ENCODE assay signal across 1 cellular context in the genomic region with DNA sequence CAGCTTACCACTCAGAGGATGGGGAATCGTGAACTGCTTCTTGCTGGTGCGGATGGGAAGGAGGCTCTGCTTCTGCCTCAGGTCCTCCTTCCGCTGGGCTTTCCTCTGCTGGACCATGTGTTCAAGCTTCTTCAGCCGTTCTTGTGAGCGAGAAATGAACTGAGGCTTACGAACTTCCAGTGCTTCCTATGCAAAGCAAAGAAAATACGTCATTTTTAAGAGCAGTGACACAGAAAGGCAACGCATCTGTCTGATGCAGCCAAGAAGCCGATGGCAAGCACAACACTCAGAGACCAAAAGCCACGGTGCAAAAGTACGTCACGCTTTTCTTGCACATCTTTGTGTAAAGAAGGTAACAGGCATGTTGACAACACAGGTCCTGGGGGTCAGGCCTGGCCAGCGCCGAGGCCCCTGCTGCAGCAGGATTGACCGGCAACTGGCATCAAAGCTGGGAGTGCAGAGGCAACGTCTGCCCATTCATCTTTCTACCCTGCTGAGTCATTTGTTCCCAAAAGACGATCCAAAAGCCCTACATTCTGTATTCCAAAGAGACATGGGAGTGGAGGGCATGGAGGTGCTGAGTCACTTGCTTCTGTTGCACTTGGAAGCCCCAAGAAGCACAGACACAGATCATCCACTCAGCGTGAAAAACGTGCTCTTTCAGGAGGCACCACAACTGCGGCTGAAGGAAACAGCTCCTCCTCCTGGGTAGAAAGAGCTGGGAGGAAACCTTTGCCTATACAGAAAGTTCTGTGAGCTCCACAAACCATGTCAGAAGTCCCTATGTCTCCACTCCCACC.
TF ChIP-seq lines count a peak whose summit lies in the region.

No MANE protein-coding gene starts in this region.

TF ChIP-seq in A549, 52 proteins besides CTCF, POLR2A, EP300 and RAD21 (continued from another document):
- TF ChIP-seq, protein P1, sequence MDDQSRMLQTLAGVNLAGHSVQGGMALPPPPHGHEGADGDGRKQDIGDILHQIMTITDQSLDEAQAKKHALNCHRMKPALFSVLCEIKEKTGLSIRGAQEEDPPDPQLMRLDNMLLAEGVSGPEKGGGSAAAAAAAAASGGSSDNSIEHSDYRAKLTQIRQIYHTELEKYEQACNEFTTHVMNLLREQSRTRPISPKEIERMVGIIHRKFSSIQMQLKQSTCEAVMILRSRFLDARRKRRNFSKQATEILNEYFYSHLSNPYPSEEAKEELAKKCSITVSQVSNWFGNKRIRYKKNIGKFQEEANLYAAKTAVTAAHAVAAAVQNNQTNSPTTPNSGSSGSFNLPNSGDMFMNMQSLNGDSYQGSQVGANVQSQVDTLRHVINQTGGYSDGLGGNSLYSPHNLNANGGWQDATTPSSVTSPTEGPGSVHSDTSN (IDR thresholded peaks at IDR 0.05), result no peak
- no peak for TF ChIP-seq CEBPB (IDR thresholded peaks at IDR 0.05)
- 0 out of 2 replicates have a peak, but pooled peaks have one; percentile 21 for TF ChIP-seq FOSL2 (IDR thresholded peaks at IDR 0.05)
- TF ChIP-seq FOSL2 (CRISPR knock-in tag; IDR thresholded peaks at IDR 0.05), result peak; percentile 57; the same call in 1 of the 2 replicates
- TF ChIP-seq FOSB (CRISPR knock-in tag; IDR thresholded peaks at IDR 0.05), result no peak
- no peak for TF ChIP-seq ZFP36 (IDR thresholded peaks at IDR 0.05; ENCODE audit: borderline replicate concordance, partially characterized antibody)
- TF ChIP-seq HOXB5 (CRISPR knock-in tag; IDR thresholded peaks at IDR 0.05), result no peak
- TF ChIP-seq MYC (IDR thresholded peaks at IDR 0.05; ENCODE audit: borderline replicate concordance, low read length), result no peak
- TF ChIP-seq, protein P2, sequence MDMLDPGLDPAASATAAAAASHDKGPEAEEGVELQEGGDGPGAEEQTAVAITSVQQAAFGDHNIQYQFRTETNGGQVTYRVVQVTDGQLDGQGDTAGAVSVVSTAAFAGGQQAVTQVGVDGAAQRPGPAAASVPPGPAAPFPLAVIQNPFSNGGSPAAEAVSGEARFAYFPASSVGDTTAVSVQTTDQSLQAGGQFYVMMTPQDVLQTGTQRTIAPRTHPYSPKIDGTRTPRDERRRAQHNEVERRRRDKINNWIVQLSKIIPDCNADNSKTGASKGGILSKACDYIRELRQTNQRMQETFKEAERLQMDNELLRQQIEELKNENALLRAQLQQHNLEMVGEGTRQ (IDR thresholded peaks at IDR 0.05), result no peak
- TF ChIP-seq, protein P3, sequence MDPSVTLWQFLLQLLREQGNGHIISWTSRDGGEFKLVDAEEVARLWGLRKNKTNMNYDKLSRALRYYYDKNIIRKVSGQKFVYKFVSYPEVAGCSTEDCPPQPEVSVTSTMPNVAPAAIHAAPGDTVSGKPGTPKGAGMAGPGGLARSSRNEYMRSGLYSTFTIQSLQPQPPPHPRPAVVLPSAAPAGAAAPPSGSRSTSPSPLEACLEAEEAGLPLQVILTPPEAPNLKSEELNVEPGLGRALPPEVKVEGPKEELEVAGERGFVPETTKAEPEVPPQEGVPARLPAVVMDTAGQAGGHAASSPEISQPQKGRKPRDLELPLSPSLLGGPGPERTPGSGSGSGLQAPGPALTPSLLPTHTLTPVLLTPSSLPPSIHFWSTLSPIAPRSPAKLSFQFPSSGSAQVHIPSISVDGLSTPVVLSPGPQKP (IDR thresholded peaks at IDR 0.05; ENCODE audit: low read depth, low read length), result no peak
- no peak for TF ChIP-seq EHMT2 (IDR thresholded peaks at IDR 0.05; ENCODE audit: low read depth)
- TF ChIP-seq NPAS2 (CRISPR knock-in tag; IDR thresholded peaks at IDR 0.05; ENCODE audit: borderline replicate concordance), result no peak
- TF ChIP-seq RFX5 (IDR thresholded peaks at IDR 0.05), result no peak
- TF ChIP-seq, protein P4, sequence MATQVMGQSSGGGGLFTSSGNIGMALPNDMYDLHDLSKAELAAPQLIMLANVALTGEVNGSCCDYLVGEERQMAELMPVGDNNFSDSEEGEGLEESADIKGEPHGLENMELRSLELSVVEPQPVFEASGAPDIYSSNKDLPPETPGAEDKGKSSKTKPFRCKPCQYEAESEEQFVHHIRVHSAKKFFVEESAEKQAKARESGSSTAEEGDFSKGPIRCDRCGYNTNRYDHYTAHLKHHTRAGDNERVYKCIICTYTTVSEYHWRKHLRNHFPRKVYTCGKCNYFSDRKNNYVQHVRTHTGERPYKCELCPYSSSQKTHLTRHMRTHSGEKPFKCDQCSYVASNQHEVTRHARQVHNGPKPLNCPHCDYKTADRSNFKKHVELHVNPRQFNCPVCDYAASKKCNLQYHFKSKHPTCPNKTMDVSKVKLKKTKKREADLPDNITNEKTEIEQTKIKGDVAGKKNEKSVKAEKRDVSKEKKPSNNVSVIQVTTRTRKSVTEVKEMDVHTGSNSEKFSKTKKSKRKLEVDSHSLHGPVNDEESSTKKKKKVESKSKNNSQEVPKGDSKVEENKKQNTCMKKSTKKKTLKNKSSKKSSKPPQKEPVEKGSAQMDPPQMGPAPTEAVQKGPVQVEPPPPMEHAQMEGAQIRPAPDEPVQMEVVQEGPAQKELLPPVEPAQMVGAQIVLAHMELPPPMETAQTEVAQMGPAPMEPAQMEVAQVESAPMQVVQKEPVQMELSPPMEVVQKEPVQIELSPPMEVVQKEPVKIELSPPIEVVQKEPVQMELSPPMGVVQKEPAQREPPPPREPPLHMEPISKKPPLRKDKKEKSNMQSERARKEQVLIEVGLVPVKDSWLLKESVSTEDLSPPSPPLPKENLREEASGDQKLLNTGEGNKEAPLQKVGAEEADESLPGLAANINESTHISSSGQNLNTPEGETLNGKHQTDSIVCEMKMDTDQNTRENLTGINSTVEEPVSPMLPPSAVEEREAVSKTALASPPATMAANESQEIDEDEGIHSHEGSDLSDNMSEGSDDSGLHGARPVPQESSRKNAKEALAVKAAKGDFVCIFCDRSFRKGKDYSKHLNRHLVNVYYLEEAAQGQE (IDR thresholded peaks at IDR 0.05), result no peak
- no peak for TF ChIP-seq PHF8 (IDR thresholded peaks at IDR 0.05; ENCODE audit: borderline replicate concordance, low read depth)
- no peak for TF ChIP-seq RNF2 (IDR thresholded peaks at IDR 0.05; ENCODE audit: borderline replicate concordance, low read depth)
- no peak for TF ChIP-seq HEYL (CRISPR knock-in tag; IDR thresholded peaks at IDR 0.05)
- TF ChIP-seq CHD2 (IDR thresholded peaks at IDR 0.05; ENCODE audit: low read length, partially characterized antibody), result no peak
- 0 out of 2 replicates have a peak, but pooled peaks have one; percentile 5 for TF ChIP-seq NFE2L2 (conservative IDR thresholded peaks at IDR 0.05; ENCODE audit: low read length)
- TF ChIP-seq RARB (CRISPR knock-in tag; IDR thresholded peaks at IDR 0.05), result peak; percentile 35; the same call in 1 of the 2 replicates
- no peak for TF ChIP-seq TP53 (CRISPR knock-in tag; IDR thresholded peaks at IDR 0.05)
- 0 out of 2 replicates have a peak, but pooled peaks have one; percentile 30 for TF ChIP-seq JUNB (IDR thresholded peaks at IDR 0.05)
- TF ChIP-seq HOXB13 (CRISPR knock-in tag; IDR thresholded peaks at IDR 0.05; ENCODE audit: low read depth), result no peak
- TF ChIP-seq, protein P5, sequence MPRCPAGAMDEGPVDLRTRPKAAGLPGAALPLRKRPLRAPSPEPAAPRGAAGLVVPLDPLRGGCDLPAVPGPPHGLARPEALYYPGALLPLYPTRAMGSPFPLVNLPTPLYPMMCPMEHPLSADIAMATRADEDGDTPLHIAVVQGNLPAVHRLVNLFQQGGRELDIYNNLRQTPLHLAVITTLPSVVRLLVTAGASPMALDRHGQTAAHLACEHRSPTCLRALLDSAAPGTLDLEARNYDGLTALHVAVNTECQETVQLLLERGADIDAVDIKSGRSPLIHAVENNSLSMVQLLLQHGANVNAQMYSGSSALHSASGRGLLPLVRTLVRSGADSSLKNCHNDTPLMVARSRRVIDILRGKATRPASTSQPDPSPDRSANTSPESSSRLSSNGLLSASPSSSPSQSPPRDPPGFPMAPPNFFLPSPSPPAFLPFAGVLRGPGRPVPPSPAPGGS (IDR thresholded peaks at IDR 0.05), result no peak
- no peak for TF ChIP-seq KDM1A (IDR thresholded peaks at IDR 0.05; ENCODE audit: low read depth)
TF ChIP-seq in A549: peak in this region for 5.
